ENCODE assay signal across 31 cellular contexts in the genomic region with DNA sequence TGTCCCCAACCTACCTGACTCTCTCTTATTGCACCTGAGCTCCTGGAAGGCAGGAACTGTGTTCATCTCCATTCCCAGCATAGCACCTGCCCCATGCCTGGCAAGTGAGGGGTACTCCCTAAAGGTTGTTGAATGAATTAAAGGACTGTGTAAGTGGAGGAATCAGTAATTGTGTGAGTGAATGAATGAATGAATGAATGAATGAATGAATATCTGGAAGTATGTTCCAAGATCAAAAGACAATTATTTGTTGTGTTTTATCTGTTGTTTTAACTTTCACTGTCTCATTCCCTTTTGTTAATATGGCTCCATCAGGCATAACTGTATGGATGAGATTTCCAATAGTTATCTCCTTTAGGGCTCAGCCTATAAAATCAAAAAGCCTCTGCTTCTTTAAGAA. TPM values are rescaled to one million over a fixed set of nuclear protein-coding genes. Genes with fewer than 3 reads are reported as not detected.
"Had no signal": no experiment of that assay in that cellular context is flagged by ENCODE, and none has a peak within 500 bp of the region (broad histone marks: within the 10 kb centered on the region; RNA-seq: fewer than 3 reads in every experiment).

No MANE protein-coding gene starts in this region.

- H3K9me3 ChIP-seq: ascending aorta, heart left ventricle had no signal

- H3K36me3 ChIP-seq: ascending aorta, heart left ventricle, WERI-Rb-1 had no signal

- H3K27ac ChIP-seq: ascending aorta, heart left ventricle, WERI-Rb-1 had no signal

- H3K4me3 ChIP-seq: ascending aorta, heart left ventricle had no signal

- DNase-seq: activated B cell treated with CpG ODN at 0.5 μM for 24 hours; activated CD4-positive, alpha-beta T cell treated with anti-CD3 and anti-CD28 coated beads for 48 hours; activated CD4-positive, alpha-beta T cell treated with anti-CD3 and anti-CD28 coated beads, Interleukin-2, amount 50 U/mL, for 1 hour; activated CD4-positive, alpha-beta T cell treated with anti-CD3 and anti-CD28 coated beads, Interleukin-2, amount 50 U/mL, for 48 hours; activated CD8-positive, alpha-beta memory T cell treated with anti-CD3 and anti-CD28 coated beads for 24 hours; activated CD8-positive, alpha-beta T cell treated with anti-CD3 and anti-CD28 coated beads for 36 hours; activated effector memory CD4-positive, alpha-beta T cell treated with anti-CD3 and anti-CD28 coated beads, Interleukin-2, amount 50 U/mL, for 16 hours; activated naive CD4-positive, alpha-beta T cell treated with anti-CD3 and anti-CD28 coated beads for 36 hours; activated naive CD8-positive, alpha-beta T cell treated with anti-CD3 and anti-CD28 coated beads, Interleukin-2, amount 10 ng/mL, durations not matched to agents 7 days and 5 days; activated T-cell treated with anti-CD3 and anti-CD28 coated beads, Interleukin-2, amount 50 U/mL, for 1 hour; activated T-cell treated with anti-CD3 and anti-CD28 coated beads, Interleukin-2, amount 50 U/mL, for 48 hours; cortex of kidney; dermis blood vessel endothelial cell; effector CD8-positive, alpha-beta T cell; endodermal cell; foreskin fibroblast; glutamatergic neuron; heart left ventricle; SW 1271; T-cell; T-helper 9 cell; WERI-Rb-1 had no signal

- FAIRE-seq: colon, frontal cortex had no signal

- H3K27me3 ChIP-seq: ascending aorta had no signal

- H3K4me1 ChIP-seq: ascending aorta had no signal

- ATAC-seq: activated CD4-positive, CD25-positive, alpha-beta regulatory T cell treated with anti-CD3 and anti-CD28 coated beads, Interleukin-2, amount 50 U/mL, for 24 hours; activated CD8-positive, alpha-beta T cell treated with anti-CD3 and anti-CD28 coated beads for 36 hours; activated naive CD4-positive, alpha-beta T cell treated with anti-CD3 and anti-CD28 coated beads, Interleukin-2, amount 50 U/mL, for 72 hours; esophagus mucosa; heart left ventricle; T-cell had no signal

RNA-seq across cellular contexts. Expression of gene WIPF3, which starts 4.0 kb away (rescaled TPM):
- total RNA-seq: activated B cell treated with CpG ODN at 0.5 μM for 24 hours; activated CD8-positive, alpha-beta T cell treated with anti-CD3 and anti-CD28 coated beads for 36 hours; activated naive CD4-positive, alpha-beta T cell treated with anti-CD3 and anti-CD28 coated beads for 36 hours; activated naive CD4-positive, alpha-beta T cell treated with anti-CD3 and anti-CD28 coated beads, Interleukin-2, amount 50 U/mL, for 72 hours; activated naive CD8-positive, alpha-beta T cell treated with anti-CD3 and anti-CD28 coated beads, Interleukin-2, amount 10 ng/mL, durations not matched to agents 7 days and 5 days; activated T-helper 1 cell treated with anti-CD3 and anti-CD28 coated beads, Interleukin-12 subunit alpha, Interleukin-12 subunit beta, Interleukin-2, Interleukin-4 antibody, amounts not matched to agents 30 ng/mL and 10 ng/mL and 1 ng/mL, durations not matched to agents 14 hours and 24 hours and 36 hours; activated T-helper 2 cell treated with anti-CD3 and anti-CD28 coated beads, Interferon-gamma antibody, Interleukin-2, Interleukin-4, amounts not matched to agents 10 μg/mL and 5 μg/mL and 100 μg/mL, durations not matched to agents 14 hours and 24 hours and 36 hours; T-helper 2 cell treated with Interferon-gamma antibody and Interleukin-4, amounts not matched to agents 100 ng/mL and 5 ng/mL, for 36 hours had no signal
